Comparison of ENCODE assay signal across 24 cellular contexts in the genomic region with DNA sequence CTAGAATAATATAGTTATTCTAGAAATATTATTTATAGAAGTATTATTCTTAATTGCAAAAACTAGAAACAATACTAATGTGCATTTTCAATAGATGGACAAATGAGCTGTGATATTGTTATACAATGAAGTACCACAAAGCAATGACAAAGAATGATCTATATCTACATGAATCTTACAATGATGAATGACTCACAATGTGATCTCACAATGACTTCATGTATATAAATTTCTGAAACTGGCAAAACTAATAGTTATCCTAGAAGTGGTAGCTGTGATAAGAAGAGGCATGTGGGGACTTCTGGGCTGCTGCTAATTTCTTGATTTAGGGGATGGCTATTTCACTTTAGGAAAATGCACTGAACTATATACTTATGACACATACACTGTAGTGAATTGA.
DNase-seq lines count a peak whose midpoint lies in the region; ATAC-seq, FAIRE-seq and TF ChIP-seq lines count a peak whose summit lies in the region.
"Had no signal": no experiment of that assay in that cellular context is flagged by ENCODE, and none has a peak within 500 bp of the region (broad histone marks: within the 10 kb centered on the region; RNA-seq: fewer than 3 reads in every experiment).

No MANE protein-coding gene starts in this region.

- intact Hi-C loops in Right ventricle myocardium superior (cut with DNase I): no loop called here

- no peaks in the 10 kb centered on the region for H3K9me3 ChIP-seq in keratinocyte (ENCODE audit: control insufficient read depth, low read depth, low read length)
- H3K9me3 ChIP-seq: gastrocnemius medialis had no signal

- ATAC-seq in GM18870 (IDR thresholded peaks at IDR 0.05; ENCODE audit: unreplicated experiment): peak; percentile 74
- peak; percentile 44 for ATAC-seq in HG03378 (IDR thresholded peaks at IDR 0.05; ENCODE audit: unreplicated experiment)
- ATAC-seq in SK-N-SH treated with all-trans-retinoic acid at 6 μM for 48 hours: no peak
- ATAC-seq in GM18519 (IDR thresholded peaks at IDR 0.05; ENCODE audit: low FRiP score, unreplicated experiment): no peak
- ATAC-seq in Right ventricle myocardium superior (ENCODE audit: poor library complexity): no peak
- ATAC-seq: activated CD4-positive, CD25-positive, alpha-beta regulatory T cell treated with anti-CD3 and anti-CD28 coated beads, Interleukin-2, amount 50 U/mL, for 24 hours; gastrocnemius medialis; left ventricle myocardium superior; naive thymus-derived CD4-positive, alpha-beta T cell had no signal

- TF ChIP-seq CTCF in keratinocyte (optimal IDR thresholded peaks at IDR 0.05 in 1 of 3, IDR thresholded peaks at IDR 0.05 in 1 of 3, conservative IDR thresholded peaks at IDR 0.05 in 1 of 3; ENCODE audit: extremely low read depth in 1 of 3, insufficient read depth in 2 of 3, low read length in 3 of 3): no peak

- H2AFZ ChIP-seq in keratinocyte (ENCODE audit: control insufficient read depth, low read length): no peak overlapping the region

- no peak overlapping the region for H3K4me2 ChIP-seq in keratinocyte (ENCODE audit: control insufficient read depth, extremely low read depth, insufficient read depth, low read depth, low read length)
- H3K4me2 ChIP-seq: KMS-11 had no signal

- no peaks in the 10 kb centered on the region for H3K36me3 ChIP-seq in keratinocyte (ENCODE audit: control insufficient read depth in 2 of 2, extremely low read depth in 1 of 2, insufficient read depth in 2 of 2, low read length in 2 of 2)
- H3K36me3 ChIP-seq: gastrocnemius medialis had no signal

- H3K79me2 ChIP-seq in keratinocyte (ENCODE audit: control insufficient read depth, insufficient read depth, low read length): no peaks in the 10 kb centered on the region

- dilution Hi-C loops in keratinocyte (cut with MboI; ENCODE audit: extremely low pct_ligation_motif_present, low sequenced_read_pairs): no loop called here

- no peaks in the 10 kb centered on the region for H3K4me1 ChIP-seq in keratinocyte (ENCODE audit: control insufficient read depth, extremely low read depth, insufficient read depth, low read length)

- FAIRE-seq in keratinocyte (lab: Jason Lieb, UNC): peak; percentile 5
- FAIRE-seq: D721Med had no signal

- no peaks in the 10 kb centered on the region for H3K27me3 ChIP-seq in keratinocyte (ENCODE audit: control insufficient read depth, extremely low read depth, insufficient read depth, low read length)
- H3K27me3 ChIP-seq: gastrocnemius medialis had no signal

- no peaks in the 10 kb centered on the region for H3K9me1 ChIP-seq in keratinocyte (ENCODE audit: control insufficient read depth, extremely low read depth, insufficient read depth, low read length)

- H4K20me1 ChIP-seq in keratinocyte (ENCODE audit: control insufficient read depth, extremely low read depth, insufficient read depth, low read length): no peaks in the 10 kb centered on the region

- no peak overlapping the region for H3K4me3 ChIP-seq in keratinocyte (ENCODE audit: control insufficient read depth in 2 of 3, extremely low read depth in 1 of 3, insufficient read depth in 2 of 3, low read depth in 1 of 3, low read length in 3 of 3)
- H3K4me3 ChIP-seq: gastrocnemius medialis had no signal

- DNase-seq in keratinocyte (ENCODE audit: low read depth, low spot score) (no peak), activated gamma-delta T cell (lab: John Stamatoyannopoulos, UW) (no peak), Right ventricle myocardium superior (no peak), NCI-H187 treated with DMSO at 0.1 percent for 48 hours (lab: John Stamatoyannopoulos, UW) (no peak)
- DNase-seq: activated CD4-positive, alpha-beta memory T cell treated with anti-CD3 and anti-CD28 coated beads for 36 hours; activated naive CD8-positive, alpha-beta T cell treated with anti-CD3 and anti-CD28 coated beads, Interleukin-2, amount 10 ng/mL, durations not matched to agents 7 days and 5 days; CD4-positive, CD25-positive, alpha-beta regulatory T cell; gastrocnemius medialis; H7; hippocampal formation; immature natural killer cell; left ventricle myocardium superior; naive thymus-derived CD4-positive, alpha-beta T cell; NCI-H1694 treated with DMSO at 0.1 percent for 48 hours; NCI-H748 treated with DMSO at 0.1 percent for 48 hours; nucleus accumbens; SHP77 treated with DMSO at 0.1 percent for 48 hours had no signal

- H3K9ac ChIP-seq in keratinocyte (ENCODE audit: control insufficient read depth, extremely low read depth, insufficient read depth, low read length): no peak overlapping the region
- H3K9ac ChIP-seq: KMS-11 had no signal

- H3K27ac ChIP-seq in keratinocyte (ENCODE audit: control insufficient read depth, insufficient read depth, low read length): no peak overlapping the region
- H3K27ac ChIP-seq: gastrocnemius medialis, KMS-11 had no signal

TF ChIP-seq in SK-N-SH treated with all-trans-retinoic acid at 6 μM for 48 hours, 23 proteins besides CTCF, POLR2A, EP300 and RAD21:
- TF ChIP-seq, protein P1, sequence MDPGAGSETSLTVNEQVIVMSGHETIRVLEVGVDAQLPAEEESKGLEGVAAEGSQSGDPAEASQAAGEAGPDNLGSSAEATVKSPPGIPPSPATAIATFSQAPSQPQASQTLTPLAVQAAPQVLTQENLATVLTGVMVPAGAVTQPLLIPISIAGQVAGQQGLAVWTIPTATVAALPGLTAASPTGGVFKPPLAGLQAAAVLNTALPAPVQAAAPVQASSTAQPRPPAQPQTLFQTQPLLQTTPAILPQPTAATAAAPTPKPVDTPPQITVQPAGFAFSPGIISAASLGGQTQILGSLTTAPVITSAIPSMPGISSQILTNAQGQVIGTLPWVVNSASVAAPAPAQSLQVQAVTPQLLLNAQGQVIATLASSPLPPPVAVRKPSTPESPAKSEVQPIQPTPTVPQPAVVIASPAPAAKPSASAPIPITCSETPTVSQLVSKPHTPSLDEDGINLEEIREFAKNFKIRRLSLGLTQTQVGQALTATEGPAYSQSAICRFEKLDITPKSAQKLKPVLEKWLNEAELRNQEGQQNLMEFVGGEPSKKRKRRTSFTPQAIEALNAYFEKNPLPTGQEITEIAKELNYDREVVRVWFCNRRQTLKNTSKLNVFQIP (CRISPR knock-in tag; IDR thresholded peaks at IDR 0.05; ENCODE audit: borderline replicate concordance, low read depth): no peak
- 0 out of 2 replicates have a peak, but pooled peaks have one; percentile 13 for TF ChIP-seq ISL1 (CRISPR knock-in tag; IDR thresholded peaks at IDR 0.05)
TF ChIP-seq in SK-N-SH treated with all-trans-retinoic acid at 6 μM for 48 hours: peak in this region for 1.

Comparison
In these comparisons a context has a peak if more than half of its experiments do, and no peak if none do; other contexts are left out.
1. ATAC-seq: peak in GM18870 (single experiment) and HG03378 (single experiment); none in SK-N-SH treated with all-trans-retinoic acid at 6 μM for 48 hours (single experiment), GM18519 (single experiment) and Right ventricle myocardium superior (single experiment).